12 cellular contexts compared by ENCODE assay signal in the genomic region with DNA sequence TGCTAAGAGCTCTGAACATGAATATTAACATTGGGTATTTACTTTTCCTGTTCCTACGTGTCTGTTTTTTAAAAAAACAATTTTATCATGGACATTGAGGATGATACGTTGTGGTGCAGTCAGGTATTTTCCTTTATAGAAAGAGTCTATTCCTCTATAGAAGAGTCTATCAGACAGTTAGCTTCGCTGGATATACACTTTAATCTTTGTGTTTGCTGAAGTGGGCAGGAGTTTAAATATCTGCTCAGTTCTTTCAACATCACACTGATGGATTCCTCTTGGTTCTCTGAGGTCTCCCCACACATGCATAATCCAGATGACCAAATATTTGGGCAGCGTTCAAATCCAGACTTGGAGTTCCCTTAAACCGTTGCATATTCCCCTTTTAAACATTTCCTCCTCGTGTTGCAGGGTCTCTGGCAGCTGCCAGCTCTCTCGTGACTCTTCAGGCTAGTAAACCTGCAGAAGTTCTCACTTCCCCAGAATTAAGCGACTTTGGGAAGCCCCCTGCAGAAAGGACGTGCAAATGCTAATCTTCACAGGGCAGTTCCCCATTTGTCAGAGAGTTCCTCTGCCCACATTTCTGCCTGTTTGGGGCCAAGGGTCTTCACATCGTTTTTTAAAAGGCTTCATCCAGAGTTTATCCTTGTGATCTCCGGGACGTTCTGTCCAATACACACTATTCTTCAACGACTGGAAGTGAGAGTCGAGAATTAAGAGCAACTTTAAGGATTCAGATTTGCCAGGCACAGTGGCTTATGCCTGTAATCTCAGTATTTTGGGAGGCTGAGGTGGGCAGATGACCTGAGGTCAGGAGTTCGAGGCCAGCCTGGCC. TPM values are rescaled to one million over a fixed set of nuclear protein-coding genes. Genes with fewer than 3 reads are reported as not detected.
DNase-seq lines count a peak whose midpoint lies in the region; ATAC-seq, FAIRE-seq and TF ChIP-seq lines count a peak whose summit lies in the region.
"Had no signal": no experiment of that assay in that cellular context is flagged by ENCODE, and none has a peak within 500 bp of the region (broad histone marks: within the 10 kb centered on the region; RNA-seq: fewer than 3 reads in every experiment).

No MANE protein-coding gene starts in this region.

- no peak overlapping the region for H3K4me3 ChIP-seq in left ventricle myocardium inferior
- H3K4me3 ChIP-seq in RWPE2 (ENCODE audit: severe bottlenecking), result no peak overlapping the region
- no peak overlapping the region for H3K4me3 ChIP-seq in transverse colon
- no peak overlapping the region for H3K4me3 ChIP-seq in H7 (ENCODE audit: insufficient read depth, low read depth, low read length)
- H3K4me3 ChIP-seq: hepatocyte, ovary had no signal

- TF ChIP-seq EP300 in transverse colon (IDR thresholded peaks at IDR 0.05; ENCODE audit: low read depth), result no peak

- in situ Hi-C loops in transverse colon (cut with MboI; ENCODE audit: low pct_ligation_motif_present in 1 of 4, low pct_unique_long_range_greater_than_20kb in 1 of 4, low sequenced_read_pairs in 3 of 4), result no loop called here

- WGBS in transverse colon (ENCODE audit: low coverage in 1 of 2), 2 donors, result 46 to 49% methylated on average over 12 to 15 of the region's 15 CpGs

- intact Hi-C loops in Right ventricle myocardium inferior (cut with DNase I) (no loop called here), left ventricle myocardium inferior (cut with micrococcal nuclease) (no loop called here), transverse colon (cut with DNase I; ENCODE audit: low total_unique reads) (no loop called here)

- DNase-seq in Right ventricle myocardium inferior (ENCODE audit: missing footprints) (no peak), left ventricle myocardium inferior (no peak), RWPE2 (ENCODE audit: low spot score) (peak; percentile 6), transverse colon (peak; percentile 25), RCC 7860 (ENCODE audit: low spot score) (no peak), H7 (no peak)
- no peak for DNase-seq in stimulated activated CD4-positive, alpha-beta T cell treated with anti-CD3 and anti-CD28 coated beads, Interleukin-12 subunit alpha, Interleukin-12 subunit beta, amount 100 ng/mL, for 4 hours
- DNase-seq: NCI-H446, ovary had no signal

- peaks cover 7% of the 10 kb centered on the region for H3K27me3 ChIP-seq in left ventricle myocardium inferior (ENCODE audit: low read depth)
- H3K27me3 ChIP-seq in RWPE2 (ENCODE audit: insufficient read depth, poor library complexity, severe bottlenecking), result no peaks in the 10 kb centered on the region
- no peaks in the 10 kb centered on the region for H3K27me3 ChIP-seq in transverse colon
- H3K27me3 ChIP-seq in H7 (ENCODE audit: control insufficient read depth, insufficient read depth, low read length), result no peaks in the 10 kb centered on the region
- H3K27me3 ChIP-seq: hepatocyte, ovary had no signal

- ATAC-seq in Right ventricle myocardium inferior, result peak; percentile 72
- peak; percentile 73 for ATAC-seq in HG02840 (IDR thresholded peaks at IDR 0.05; ENCODE audit: low FRiP score, unreplicated experiment)
- ATAC-seq in RWPE2 (ENCODE audit: low read depth), result no peak

- H3K27ac ChIP-seq in left ventricle myocardium inferior (replicated peaks), result no peak overlapping the region
- H3K27ac ChIP-seq in RWPE2 (ENCODE audit: poor library complexity, severe bottlenecking), result no peak overlapping the region
- peak overlapping the region in 1 of 4 donors; percentile 35 for H3K27ac ChIP-seq in transverse colon
- H3K27ac ChIP-seq: hepatocyte, ovary had no signal

- H3K9me3 ChIP-seq in left ventricle myocardium inferior (replicated peaks) (no peaks in the 10 kb centered on the region), RWPE2 (ENCODE audit: severe bottlenecking) (no peaks in the 10 kb centered on the region), transverse colon (no peaks in the 10 kb centered on the region)
- H3K9me3 ChIP-seq: ovary had no signal

- H3K4me1 ChIP-seq in left ventricle myocardium inferior (no peaks in the 10 kb centered on the region), RWPE2 (ENCODE audit: insufficient read depth, poor library complexity, severe bottlenecking) (no peaks in the 10 kb centered on the region), transverse colon (no peaks in the 10 kb centered on the region)

- no peaks in the 10 kb centered on the region for H3K36me3 ChIP-seq in left ventricle myocardium inferior
- no peaks in the 10 kb centered on the region for H3K36me3 ChIP-seq in RWPE2 (ENCODE audit: low read depth)
- H3K36me3 ChIP-seq in transverse colon, result no peaks in the 10 kb centered on the region
- H3K36me3 ChIP-seq in H7 (replicated peaks; ENCODE audit: control insufficient read depth, insufficient read depth, low read length), result no peaks in the 10 kb centered on the region
- H3K36me3 ChIP-seq: ovary had no signal

- FAIRE-seq in RCC 7860 (lab: Jason Lieb, UNC), result no peak
- FAIRE-seq: A204.1 had no signal

- no peak for TF ChIP-seq POLR2A in transverse colon (IDR thresholded peaks at IDR 0.05)

- TF ChIP-seq CTCF in left ventricle myocardium inferior (IDR thresholded peaks at IDR 0.05; ENCODE audit: borderline replicate concordance) (no peak), RWPE2 (IDR thresholded peaks at IDR 0.05; ENCODE audit: poor library complexity, severe bottlenecking) (no peak), transverse colon (IDR thresholded peaks at IDR 0.05) (no peak)

RNA-seq across cellular contexts. Expression of gene DHRSX, which starts 20.5 kb away (rescaled TPM):
- 31.0 TPM for total RNA-seq in Right ventricle myocardium inferior
- 35.3 TPM for total RNA-seq in left ventricle myocardium inferior
- total RNA-seq in transverse colon, result 10 to 100 TPM; 27.9 to 39.9 (median 33.9) TPM
- 25.5 and 29.6 TPM in 2 replicates for total RNA-seq in H7 (2014; rRNA removed; shearing (Covaris generic))

RNA-seq across cellular contexts. Expression of gene ZBED1, which starts 20.5 kb away (rescaled TPM):
- total RNA-seq in Right ventricle myocardium inferior (64.8 TPM), left ventricle myocardium inferior (64.8 TPM), transverse colon (10 to 100 TPM; 44.0 to 94.3 (median 67.1) TPM)
- total RNA-seq in H7 (2014; rRNA removed; shearing (Covaris generic)), result 55.4 and 59.1 TPM in 2 replicates

Comparison
In these comparisons a context has a peak if more than half of its experiments do, and no peak if none do; other contexts are left out.
1. DNase-seq: peak in RWPE2 (single experiment) and transverse colon (single experiment); none in Right ventricle myocardium inferior (single experiment), left ventricle myocardium inferior (single experiment), RCC 7860 (single experiment), H7 (single experiment) and stimulated activated CD4-positive, alpha-beta T cell treated with anti-CD3 and anti-CD28 coated beads, Interleukin-12 subunit alpha, Interleukin-12 subunit beta, amount 100 ng/mL, for 4 hours (single experiment).